In the genomic region with DNA sequence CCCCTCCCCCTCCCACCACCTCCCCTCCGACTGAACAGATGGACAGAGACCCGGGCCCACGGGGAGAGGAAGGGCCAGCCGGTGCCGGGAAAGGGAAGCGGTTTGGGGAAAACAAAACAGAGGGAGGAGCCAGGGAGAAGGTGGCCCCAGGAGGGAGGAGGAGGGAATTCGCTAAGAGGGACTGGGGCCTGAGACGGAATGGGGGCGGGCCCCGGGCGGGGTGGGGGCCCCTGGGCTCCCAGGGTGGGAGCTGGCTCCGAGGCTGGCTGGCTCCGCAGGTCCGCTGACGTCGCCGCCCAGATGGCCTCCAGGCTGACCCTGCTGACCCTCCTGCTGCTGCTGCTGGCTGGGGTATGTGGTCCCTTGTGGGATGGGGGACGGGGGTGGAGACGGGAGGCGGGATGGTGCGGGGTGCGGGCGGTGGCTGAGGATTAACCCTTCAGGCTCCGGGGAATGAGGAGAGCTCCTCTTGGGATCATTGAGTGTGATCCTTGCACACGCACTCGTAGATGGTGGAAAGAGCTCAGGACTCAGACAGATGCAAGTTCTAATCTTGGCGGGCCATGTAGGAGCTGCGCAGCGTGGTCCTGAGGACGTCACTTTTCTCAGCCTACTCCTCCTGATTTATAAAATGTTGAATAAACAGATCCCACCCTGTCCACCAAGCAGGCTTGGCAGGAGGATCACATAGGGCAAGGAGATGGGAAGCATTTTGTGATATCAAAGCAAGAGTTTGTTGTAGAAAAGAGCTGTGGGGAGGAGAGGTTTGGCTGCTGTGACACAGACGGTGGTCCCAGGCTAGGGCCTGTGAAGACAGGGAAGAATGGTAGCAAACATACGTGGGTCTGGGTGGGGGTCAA, we compare ENCODE assay signal across 8 cellular contexts. TPM values are rescaled to one million over a fixed set of nuclear protein-coding genes. Genes with fewer than 3 reads are reported as not detected.
DNase-seq lines count a peak whose midpoint lies in the region; ATAC-seq and TF ChIP-seq lines count a peak whose summit lies in the region.

No MANE protein-coding gene starts in this region.

- DNase-seq in AG10803 (ENCODE audit: low read depth), result peak; percentile 54
- DNase-seq in SJCRH30, result peak; percentile 71 to 80
- DNase-seq in globus pallidus (ENCODE audit: low spot score), result peak; percentile 31
- DNase-seq in neuronal stem cell (ENCODE audit: low spot score), result peak; percentile 97
- DNase-seq in T-cell, result no peak
- no peak for DNase-seq in GF-D8 (lab: John Stamatoyannopoulos, UW)
- DNase-seq in activated CD4-positive, CD25-positive, alpha-beta regulatory T cell (lab: John Stamatoyannopoulos, UW), result no peak

- H3K4me3 ChIP-seq in AG10803 (ENCODE audit: low read length), result peak overlapping the region; percentile 68
- H3K4me3 ChIP-seq in SJCRH30, result peak overlapping the region; percentile 59
- H3K4me3 ChIP-seq in neuronal stem cell (ENCODE audit: low read length in 2 of 2), result peak overlapping the region; percentile 55 to 65

- H3K4me1 ChIP-seq in SJCRH30 (peaks cover 16% of the 10 kb centered on the region), neuronal stem cell (ENCODE audit: control insufficient read depth in 2 of 2, insufficient read depth in 1 of 2, low read depth in 1 of 2, low read length in 2 of 2) (peaks cover 26 to 35% of the 10 kb centered on the region in 2 donors)

- CTCF ChIA-PET in T-cell (lab: Charles Lee), result no interaction called here

- H3K36me3 ChIP-seq in SJCRH30, result no peaks in the 10 kb centered on the region
- H3K36me3 ChIP-seq in neuronal stem cell (replicated peaks in 1 of 2; ENCODE audit: control insufficient read depth in 2 of 2, insufficient read depth in 2 of 2, low read length in 2 of 2), result peaks cover 1 to 30% of the 10 kb centered on the region in 2 donors

- H3K4me1 Mint-ChIP-seq in T-cell, result peaks cover 0 to 7% (median 3%) of the 10 kb centered on the region in 3 donors

- no CpG with 5 or more reads among the region's 32 CpGs for WGBS in neuronal stem cell (ENCODE audit: extremely low coverage in 2 of 2, insufficient read length in 2 of 2, insufficient replicate concordance in 1 of 2), 2 donors

- H3K9me3 ChIP-seq in SJCRH30 (replicated peaks) (no peaks in the 10 kb centered on the region), neuronal stem cell (replicated peaks in 1 of 2; ENCODE audit: control insufficient read depth in 2 of 2, insufficient read depth in 1 of 2, low read depth in 1 of 2, low read length in 2 of 2) (peaks cover 0 to 4% of the 10 kb centered on the region in 2 donors)

- no peaks in the 10 kb centered on the region for H3K79me1 ChIP-seq in neuronal stem cell (ENCODE audit: low read depth, low read length)

- H2AFZ ChIP-seq in neuronal stem cell (ENCODE audit: low read length), result peak overlapping the region; percentile 39

- H2BK12ac ChIP-seq in neuronal stem cell (ENCODE audit: low read length), result peak overlapping the region; percentile 11

- H3K9me3 Mint-ChIP-seq in T-cell, result no peaks in the 10 kb centered on the region

- H3K27ac ChIP-seq in SJCRH30 (peak overlapping the region; percentile 10; the same call in 1 of the 2 replicates), neuronal stem cell (replicated peaks; ENCODE audit: low read length) (peak overlapping the region; percentile 98)

- no peak overlapping the region for H4K8ac ChIP-seq in neuronal stem cell (ENCODE audit: low read depth, low read length)

- peak overlapping the region; percentile 50 for H2BK15ac ChIP-seq in neuronal stem cell (ENCODE audit: low read length)

- H3K27ac Mint-ChIP-seq in T-cell, result no peak overlapping the region

- no peak overlapping the region for H3K9ac ChIP-seq in neuronal stem cell (ENCODE audit: low read depth, low read length, poor library complexity)

- H2AK5ac ChIP-seq in neuronal stem cell (ENCODE audit: low read depth, low read length), result peak overlapping the region; percentile 34

- ATAC-seq in T-cell (replicated peaks in 1 of 4) (no peak), HG03175 (IDR thresholded peaks at IDR 0.05; ENCODE audit: unreplicated experiment) (no peak)

- H3K18ac ChIP-seq in neuronal stem cell (ENCODE audit: low read length), result peak overlapping the region; percentile 93

- no peaks in the 10 kb centered on the region for H3K36me3 Mint-ChIP-seq in T-cell

- no peak for TF ChIP-seq CTCF in AG10803 (conservative IDR thresholded peaks at IDR 0.05; ENCODE audit: low read length)

- H4K91ac ChIP-seq in neuronal stem cell (ENCODE audit: low read depth, low read length, poor library complexity), result peak overlapping the region; percentile 41

- H3K4me3 Mint-ChIP-seq in T-cell, result no peak overlapping the region

- peak overlapping the region; percentile 75 for H3K4me2 ChIP-seq in neuronal stem cell (ENCODE audit: insufficient read depth, low read length, poor library complexity, severe bottlenecking)

- H2BK5ac ChIP-seq in neuronal stem cell (ENCODE audit: low read length), result peak overlapping the region; percentile 95

- H3K23ac ChIP-seq in neuronal stem cell (ENCODE audit: low read depth, low read length, poor library complexity), result no peak overlapping the region

- peak overlapping the region; percentile 4 for H3K4ac ChIP-seq in neuronal stem cell (ENCODE audit: low read length)

- H3K27me3 ChIP-seq in SJCRH30 (no peaks in the 10 kb centered on the region), neuronal stem cell (ENCODE audit: control insufficient read depth in 3 of 3, insufficient read depth in 3 of 3, low read depth in 1 of 3, low read length in 3 of 3) (no peaks in the 10 kb centered on the region)

- POLR2A ChIA-PET in T-cell (lab: Charles Lee), result no interaction called here

- peak overlapping the region; percentile 53 for H2BK120ac ChIP-seq in neuronal stem cell (ENCODE audit: low read depth, low read length)

- peaks cover 28 to 46% of the 10 kb centered on the region in 2 donors for H3K27me3 Mint-ChIP-seq in T-cell

- peak overlapping the region; percentile 22 for H3K14ac ChIP-seq in neuronal stem cell (ENCODE audit: low read length)

RNA-seq across cellular contexts. Expression of a gene that starts 0.7 kb away (rescaled TPM):
- 12.3 and 13.8 TPM in 2 replicates for total RNA-seq in SJCRH30 (2014; rRNA removed; shearing (Covaris generic))
- polyA plus RNA-seq in neuronal stem cell (2013, experiment 1 of 2), result 78.6 TPM
- 79.6 TPM for polyA plus RNA-seq in neuronal stem cell (2013, experiment 2 of 2)
- total RNA-seq in T-cell, result 1 to 10 TPM in 3 of 5 donors, not detected in 2; 1.5 to 2.8 (median 1.9) TPM

RNA-seq across cellular contexts. Expression of a gene that starts 30.7 kb away (rescaled TPM):
- 36.9 and 39.9 TPM in 2 replicates for total RNA-seq in SJCRH30 (2014; rRNA removed; shearing (Covaris generic))
- 138 TPM for polyA plus RNA-seq in neuronal stem cell (2013, experiment 1 of 2)
- 134 TPM for polyA plus RNA-seq in neuronal stem cell (2013, experiment 2 of 2)
- total RNA-seq in T-cell, result 10 to 100 TPM; 61.7 to 97.2 (median 80.3) TPM

RNA-seq across cellular contexts. Expression of a gene that starts 51.5 kb away (rescaled TPM):
- total RNA-seq in SJCRH30 (2014; rRNA removed; shearing (Covaris generic)), result 0.04 TPM in 1 of 2 replicates, not detected in the other
- 0.13 TPM for polyA plus RNA-seq in neuronal stem cell (2013, experiment 1 of 2)
- 0.04 TPM for polyA plus RNA-seq in neuronal stem cell (2013, experiment 2 of 2)
- total RNA-seq in T-cell, result 10 to 100 TPM in 3 of 5 donors, 1 to 10 TPM in 2; 1.8 to 13.5 (median 11.1) TPM

RNA-seq across cellular contexts. Expression of a gene that starts 59.4 kb away (rescaled TPM):
- total RNA-seq in SJCRH30 (2014; rRNA removed; shearing (Covaris generic)), result 26.5 and 27.4 TPM in 2 replicates
- polyA plus RNA-seq in neuronal stem cell (2013, experiment 1 of 2), result 8.7 TPM
- polyA plus RNA-seq in neuronal stem cell (2013, experiment 2 of 2), result 8.7 TPM
- 10 to 100 TPM; 14.3 to 16.0 (median 14.5) TPM for total RNA-seq in T-cell

Comparison
In these comparisons a context has a peak if more than half of its experiments do, and no peak if none do; other contexts are left out.
1. DNase-seq: peak in AG10803 (single experiment), SJCRH30 (2 of 2), globus pallidus (single experiment) and neuronal stem cell (single experiment); none in T-cell (0 of 34), GF-D8 (single experiment) and activated CD4-positive, CD25-positive, alpha-beta regulatory T cell (0 of 4).
2. Peak in every context shown above with its lines, with median percentiles within 50 percentile points of each other: H3K4me3 ChIP-seq.